14 cellular contexts compared by ENCODE assay signal in genomic region chr2:236872015-236872414, GRCh38.
DNase-seq lines count a peak whose midpoint lies in the region; ATAC-seq, FAIRE-seq and TF ChIP-seq lines count a peak whose summit lies in the region.
"Had no signal": no experiment of that assay in that cellular context is flagged by ENCODE, and none has a peak within 500 bp of the region (broad histone marks: within the 10 kb centered on the region; RNA-seq: fewer than 3 reads in every experiment).

No MANE protein-coding gene starts in this region.

- H3K9ac ChIP-seq in keratinocyte (ENCODE audit: control insufficient read depth, extremely low read depth, insufficient read depth, low read length) = peak overlapping the region; percentile 14

- ATAC-seq in sciatic nerve = peak; percentile 16
- no peak for ATAC-seq in HG03432 (IDR thresholded peaks at IDR 0.05; ENCODE audit: unreplicated experiment)
- ATAC-seq in HG03571 (IDR thresholded peaks at IDR 0.05; ENCODE audit: unreplicated experiment) = no peak
- ATAC-seq: activated CD8-positive, alpha-beta T cell treated with anti-CD3 and anti-CD28 coated beads, Interleukin-2, amount 10 ng/mL, durations not matched to agents 7 days and 5 days; GM12878 had no signal

- H4K20me1 ChIP-seq in keratinocyte (ENCODE audit: control insufficient read depth, extremely low read depth, insufficient read depth, low read length) = no peaks in the 10 kb centered on the region

- peak overlapping the region; percentile 91 to 97 (median 94) for H3K27ac Mint-ChIP-seq in CD14-positive monocyte
- H3K27ac Mint-ChIP-seq: activated CD8-positive, alpha-beta T cell treated with anti-CD3 and anti-CD28 coated beads, Interleukin-2, amount 10 ng/mL, durations not matched to agents 7 days and 5 days had no signal

- H3K9me1 ChIP-seq in keratinocyte (ENCODE audit: control insufficient read depth, extremely low read depth, insufficient read depth, low read length) = peaks cover 2% of the 10 kb centered on the region

- H3K9me3 ChIP-seq in WERI-Rb-1 (ENCODE audit: severe bottlenecking) (no peaks in the 10 kb centered on the region), keratinocyte (ENCODE audit: control insufficient read depth, low read depth, low read length) (no peaks in the 10 kb centered on the region)
- H3K9me3 ChIP-seq: body of pancreas had no signal

- peak; percentile 13 for FAIRE-seq in keratinocyte (lab: Jason Lieb, UNC)
- FAIRE-seq: GM12878, small intestine had no signal

- H3K27me3 ChIP-seq in WERI-Rb-1 (ENCODE audit: insufficient read depth, low read depth, severe bottlenecking) (no peaks in the 10 kb centered on the region), keratinocyte (ENCODE audit: control insufficient read depth, extremely low read depth, insufficient read depth, low read length) (no peaks in the 10 kb centered on the region)
- H3K27me3 ChIP-seq: body of pancreas had no signal

- peak overlapping the region; percentile 47 for H3K27ac ChIP-seq in WERI-Rb-1
- peak overlapping the region; percentile 84 for H3K27ac ChIP-seq in keratinocyte (ENCODE audit: control insufficient read depth, insufficient read depth, low read length)

- no peak overlapping the region for H2AFZ ChIP-seq in keratinocyte (ENCODE audit: control insufficient read depth, low read length)

- intact Hi-C loops in CD14-positive monocyte (cut with micrococcal nuclease) = loop anchor here (5.0 to 10.0 kb wide), 3 partner anchors 100 to 155 kb away; no protein-coding TSS in a partner anchor
- intact Hi-C loops in sciatic nerve (cut with DNase I) = no loop called here

- TF ChIP-seq CTCF in CD14-positive monocyte (IDR thresholded peaks at IDR 0.05) (no peak), WERI-Rb-1 (IDR thresholded peaks at IDR 0.05; ENCODE audit: low read depth, low read length) (no peak), keratinocyte (optimal IDR thresholded peaks at IDR 0.05 in 1 of 3, IDR thresholded peaks at IDR 0.05 in 1 of 3, conservative IDR thresholded peaks at IDR 0.05 in 1 of 3; ENCODE audit: extremely low read depth in 1 of 3, insufficient read depth in 2 of 3, low read length in 3 of 3) (no peak)

- H3K36me3 ChIP-seq in WERI-Rb-1 (no peaks in the 10 kb centered on the region), keratinocyte (ENCODE audit: control insufficient read depth in 2 of 2, extremely low read depth in 1 of 2, insufficient read depth in 2 of 2, low read length in 2 of 2) (no peaks in the 10 kb centered on the region)

- DNase-seq in CD14-positive monocyte (ENCODE audit: low spot score) = no peak
- DNase-seq in WERI-Rb-1 = no peak
- peak; percentile 35 for DNase-seq in keratinocyte (ENCODE audit: low read depth, low spot score)
- no peak for DNase-seq in sciatic nerve (ENCODE audit: low spot score)
- no peak for DNase-seq in stimulated activated CD8-positive, alpha-beta memory T cell treated with anti-CD3 and anti-CD28 coated beads, Interleukin-4, amount 100 ng/mL, for 48 hours
- no peak for DNase-seq in stimulated activated naive CD4-positive, alpha-beta T cell treated with Interleukin-2 at 50 U/mL for 16 hours (lab: John Stamatoyannopoulos, UW)
- DNase-seq: activated CD8-positive, alpha-beta T cell treated with anti-CD3 and anti-CD28 coated beads, Interleukin-2, amount 10 ng/mL, durations not matched to agents 7 days and 5 days; activated effector memory CD4-positive, alpha-beta T cell treated with anti-CD3 and anti-CD28 coated beads, Interleukin-2, amount 50 U/mL, for 16 hours; DND-41 had no signal

- peaks cover 71% of the 10 kb centered on the region for H3K4me1 Mint-ChIP-seq in CD14-positive monocyte

- dilution Hi-C loops in keratinocyte (cut with MboI; ENCODE audit: extremely low pct_ligation_motif_present, low sequenced_read_pairs) = no loop called here

- peaks cover 0 to 5% (median 2%) of the 10 kb centered on the region in 7 donors for H3K9me3 Mint-ChIP-seq in CD14-positive monocyte

- H3K79me2 ChIP-seq in keratinocyte (ENCODE audit: control insufficient read depth, insufficient read depth, low read length) = no peaks in the 10 kb centered on the region

- peak overlapping the region; percentile 43 for H3K4me2 ChIP-seq in keratinocyte (ENCODE audit: control insufficient read depth, extremely low read depth, insufficient read depth, low read depth, low read length)

- H3K4me3 Mint-ChIP-seq in CD14-positive monocyte = peak overlapping the region; percentile 41 to 75
- H3K4me3 Mint-ChIP-seq: activated CD8-positive, alpha-beta T cell treated with anti-CD3 and anti-CD28 coated beads, Interleukin-2, amount 10 ng/mL, durations not matched to agents 7 days and 5 days had no signal

- H3K27me3 Mint-ChIP-seq in CD14-positive monocyte (ENCODE audit: low read depth in 3 of 3) = peaks cover 28 to 36% (median 32%) of the 10 kb centered on the region in 3 donors

- no peak overlapping the region for H3K4me3 ChIP-seq in WERI-Rb-1 (ENCODE audit: low read depth, low read length)
- H3K4me3 ChIP-seq in keratinocyte (ENCODE audit: control insufficient read depth in 2 of 3, extremely low read depth in 1 of 3, insufficient read depth in 2 of 3, low read depth in 1 of 3, low read length in 3 of 3) = no peak overlapping the region
- H3K4me3 ChIP-seq: body of pancreas, GM12878 had no signal

- H3K4me1 ChIP-seq in keratinocyte (ENCODE audit: control insufficient read depth, extremely low read depth, insufficient read depth, low read length) = peaks cover 62% of the 10 kb centered on the region

- H3K36me3 Mint-ChIP-seq in CD14-positive monocyte = peaks cover 3 to 15% of the 10 kb centered on the region in 2 donors
